ENCODE assay signal across 21 cellular contexts in the genomic region with DNA sequence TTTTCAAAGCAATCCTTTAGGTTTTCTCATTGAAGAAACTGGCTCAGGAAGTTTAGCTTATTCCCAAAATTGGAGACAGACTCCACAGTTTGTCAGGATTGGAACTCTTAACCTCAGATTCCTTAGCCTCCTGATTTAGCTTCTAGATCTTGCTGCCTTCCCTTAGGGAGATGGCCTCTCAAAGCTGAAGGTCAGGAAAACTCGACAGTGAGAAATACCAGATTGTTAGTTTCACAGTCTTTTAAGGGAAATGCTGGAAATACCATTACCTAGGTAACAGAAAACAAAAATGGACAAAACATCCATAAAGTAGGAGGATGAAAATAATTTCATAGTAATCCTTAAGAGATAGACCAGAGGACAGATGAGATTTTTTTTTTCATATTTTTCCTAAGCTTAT. TPM values are rescaled to one million over a fixed set of nuclear protein-coding genes. Genes with fewer than 3 reads are reported as not detected.
DNase-seq lines count a peak whose midpoint lies in the region; ATAC-seq, FAIRE-seq and TF ChIP-seq lines count a peak whose summit lies in the region.
"Had no signal": no experiment of that assay in that cellular context is flagged by ENCODE, and none has a peak within 500 bp of the region (broad histone marks: within the 10 kb centered on the region; RNA-seq: fewer than 3 reads in every experiment).

No MANE protein-coding gene starts in this region.

- H3K36me3 ChIP-seq in IMR-90 (ENCODE audit: control insufficient read depth, insufficient read depth, low read length) (no peaks in the 10 kb centered on the region), right lobe of liver (no peaks in the 10 kb centered on the region)
- H3K36me3 ChIP-seq: gastroesophageal sphincter, pancreas had no signal

- no peak overlapping the region for H3K56ac ChIP-seq in IMR-90 (ENCODE audit: extremely low read depth, insufficient read depth, low read length)

- peaks cover 17 to 41% of the 10 kb centered on the region in 2 experiments for H3K79me1 ChIP-seq in IMR-90 (ENCODE audit: low read depth in 1 of 2, low read length in 2 of 2)

- peak overlapping the region; percentile 44 for H2BK120ac ChIP-seq in IMR-90 (ENCODE audit: low read depth, low read length)

- no peak overlapping the region for H3K27ac Mint-ChIP-seq in activated CD4-positive, alpha-beta T cell treated with anti-CD3 and anti-CD28 coated beads, Interleukin-2, amount 10 ng/mL, durations not matched to agents 24 days and 14 days

- intact Hi-C loops in IMR-90 (cut with micrococcal nuclease) (no loop called here), right lobe of liver (cut with DNase I) (no loop called here)
- intact Hi-C loops in activated CD4-positive, alpha-beta T cell treated with anti-CD3 and anti-CD28 coated beads, Interleukin-2, amount 10 ng/mL, durations not matched to agents 24 days and 14 days (cut with micrococcal nuclease), result no loop called here

- no peaks in the 10 kb centered on the region; the same call in 1 of the 2 replicates for H4K20me1 ChIP-seq in IMR-90 (ENCODE audit: insufficient read depth, low read length)

- CTCF ChIA-PET in IMR-90 (lab: Yijun Ruan, JAX), result no interaction called here

- ATAC-seq in IMR-90 (ENCODE audit: low read depth), result no peak
- ATAC-seq in right lobe of liver, result peak in 3 of 4 donors; percentile 22 to 48 (median 34)
- ATAC-seq in HG03354 (IDR thresholded peaks at IDR 0.05; ENCODE audit: poor library complexity, severe bottlenecking, unreplicated experiment), result no peak
- ATAC-seq: gastroesophageal sphincter, pancreas had no signal

- peak overlapping the region; percentile 24; the same call in 1 of the 2 replicates for H4K5ac ChIP-seq in IMR-90 (ENCODE audit: low read depth, low read length)

- POLR2A ChIA-PET in IMR-90 (lab: Charles Lee; ENCODE audit: unreplicated experiment), result no interaction called here

- H2AK9ac ChIP-seq in IMR-90 (replicated peaks; ENCODE audit: low read depth, low read length, poor library complexity), result no peak overlapping the region

- no TSS peak for BruUV-seq in IMR-90 (replicated peaks; lab: Mats Ljungman, UMichigan)

- H3K9me1 ChIP-seq in IMR-90 (ENCODE audit: insufficient read depth, low read length), result no peaks in the 10 kb centered on the region; the same call in 1 of the 2 replicates

- H3K9me3 ChIP-seq in IMR-90 (ENCODE audit: control insufficient read depth, insufficient read depth, low read length) (no peaks in the 10 kb centered on the region), right lobe of liver (no peaks in the 10 kb centered on the region)
- H3K9me3 ChIP-seq: gastroesophageal sphincter, pancreas had no signal

- H2BK20ac ChIP-seq in IMR-90 (ENCODE audit: low read depth, low read length), result peak overlapping the region; percentile 69

- no CpG with 5 or more reads among the region's 1 CpG for WGBS in IMR-90 (ENCODE audit: extremely low coverage in 2 of 2, insufficient read length in 1 of 2), 2 experiments
- 32% methylated on average over 1 of the region's 1 CpG for WGBS in right lobe of liver (ENCODE audit: insufficient coverage, low coverage, low lambda C conversion rate, missing lambda C conversion rate)

- no peak overlapping the region for H2BK15ac ChIP-seq in IMR-90 (ENCODE audit: low read depth, low read length)

- peaks cover 5% of the 10 kb centered on the region for H3K27me3 Mint-ChIP-seq in activated CD4-positive, alpha-beta T cell treated with anti-CD3 and anti-CD28 coated beads, Interleukin-2, amount 10 ng/mL, durations not matched to agents 24 days and 14 days

- no peak overlapping the region; the same call in 1 of the 2 replicates for H3K23ac ChIP-seq in IMR-90 (ENCODE audit: low read depth, low read length)

- no peak overlapping the region for H2BK5ac ChIP-seq in IMR-90 (ENCODE audit: low read depth, low read length, poor library complexity, severe bottlenecking)

- no peaks in the 10 kb centered on the region for H3K9me3 Mint-ChIP-seq in activated CD4-positive, alpha-beta T cell treated with anti-CD3 and anti-CD28 coated beads, Interleukin-2, amount 10 ng/mL, durations not matched to agents 24 days and 14 days
- H3K9me3 Mint-ChIP-seq: H9 had no signal

- in situ Hi-C loops in ACHN (cut with HindIII; ENCODE audit: low pct_ligation_motif_present, low pct_unique_long_range_greater_than_20kb, low sequenced_read_pairs) (no loop called here), IMR-90 (cut with MboI; ENCODE audit: low sequenced_read_pairs) (loop anchor here (10.0 kb wide), 1 partner anchor 173 kb away; no protein-coding TSS in a partner anchor)

- H3K4ac ChIP-seq in IMR-90 (ENCODE audit: low read depth, low read length), result peak overlapping the region; percentile 56

- FAIRE-seq in GM12892 (lab: Jason Lieb, UNC), result no peak

- peak overlapping the region; percentile 8; the same call in 1 of the 2 replicates for H3K4me2 ChIP-seq in IMR-90 (ENCODE audit: low read depth, low read length)

- H3K27me3 ChIP-seq in IMR-90 (ENCODE audit: control insufficient read depth, insufficient read depth, low read length) (no peaks in the 10 kb centered on the region), right lobe of liver (no peaks in the 10 kb centered on the region)
- H3K27me3 ChIP-seq: gastroesophageal sphincter, pancreas had no signal

- H3K4me1 Mint-ChIP-seq in activated CD4-positive, alpha-beta T cell treated with anti-CD3 and anti-CD28 coated beads, Interleukin-2, amount 10 ng/mL, durations not matched to agents 24 days and 14 days, result no peaks in the 10 kb centered on the region

- no peak overlapping the region for H3K4me3 ChIP-seq in IMR-90 (ENCODE audit: insufficient read depth, low read depth, low read length)
- no peak overlapping the region for H3K4me3 ChIP-seq in right lobe of liver
- H3K4me3 ChIP-seq: gastroesophageal sphincter, pancreas, skin epidermis had no signal

- no peak overlapping the region for H3K9ac ChIP-seq in IMR-90 (ENCODE audit: low read depth, low read length)

- DNase-seq in ACHN (peak; percentile 30), IMR-90 (peak; percentile 25), dermis microvascular lymphatic vessel endothelial cell (ENCODE audit: low read depth in 2 of 2) (peak; percentile 60 to 89), right lobe of liver (no peak), AG08396 (ENCODE audit: low spot score) (no peak), GM12892 (ENCODE audit: insufficient read length) (no peak)
- DNase-seq in activated CD4-positive, alpha-beta T cell treated with anti-CD3 and anti-CD28 coated beads, Interleukin-2, amount 10 ng/mL, durations not matched to agents 24 days and 14 days, result no peak
- DNase-seq: activated CD4-positive, CD25-positive, alpha-beta regulatory T cell; activated CD8-positive, alpha-beta memory T cell treated with anti-CD3 and anti-CD28 coated beads, Interleukin-2, amount 50 U/mL, for 48 hours; activated naive CD4-positive, alpha-beta T cell treated with Interleukin-2 at 50 U/mL for 16 hours; COR-L47; GF-D8; H9; NCI-H2107; pancreas; stimulated activated naive CD4-positive, alpha-beta T cell; T-helper 1 cell had no signal

- peak overlapping the region; percentile 56 for H3K14ac ChIP-seq in IMR-90 (replicated peaks; ENCODE audit: low read depth, low read length)

- H2AFZ ChIP-seq in IMR-90 (replicated peaks; ENCODE audit: low read length, poor library complexity), result no peak overlapping the region

- dilution Hi-C loops in IMR-90 (cut with HindIII; ENCODE audit: low sequenced_read_pairs, unreplicated experiment), result no loop called here

- no peak overlapping the region for H4K91ac ChIP-seq in IMR-90 (ENCODE audit: insufficient read depth, low read depth, low read length)

- TF ChIP-seq POLR2A in IMR-90 (IDR thresholded peaks at IDR 0.05; ENCODE audit: low read depth, low read length) (no peak), right lobe of liver (IDR thresholded peaks at IDR 0.05) (no peak), GM12892 (IDR thresholded peaks at IDR 0.05; ENCODE audit: low read depth, low read length) (no peak)

- no peak overlapping the region for H3K4me3 Mint-ChIP-seq in activated CD4-positive, alpha-beta T cell treated with anti-CD3 and anti-CD28 coated beads, Interleukin-2, amount 10 ng/mL, durations not matched to agents 24 days and 14 days
- H3K4me3 Mint-ChIP-seq: H9 had no signal

- H3K27ac ChIP-seq in IMR-90 (ENCODE audit: insufficient read depth, low read length), result no peak overlapping the region
- peak overlapping the region in 1 of 3 donors; percentile 39 for H3K27ac ChIP-seq in right lobe of liver
- H3K27ac ChIP-seq: gastroesophageal sphincter, pancreas, RWPE1, skin epidermis had no signal

- H3K4me1 ChIP-seq in IMR-90 (ENCODE audit: control insufficient read depth, insufficient read depth, low read length) (peaks cover 11% of the 10 kb centered on the region; the same call in 1 of the 2 replicates), right lobe of liver (peaks cover 0 to 30% (median 7%) of the 10 kb centered on the region in 4 donors)
- H3K4me1 ChIP-seq: pancreas had no signal

- TF ChIP-seq CTCF in IMR-90 (conservative IDR thresholded peaks at IDR 0.05; ENCODE audit: low read depth, low read length) (no peak), right lobe of liver (IDR thresholded peaks at IDR 0.05) (no peak)

- peak overlapping the region in 1 of 2 experiments; percentile 75; a peak in 2 of 4 replicates for H4K8ac ChIP-seq in IMR-90 (ENCODE audit: low read depth in 2 of 2, low read length in 2 of 2)

- H3K18ac ChIP-seq in IMR-90 (ENCODE audit: low read depth, low read length), result peak overlapping the region; percentile 17; the same call in 1 of the 2 replicates

- no peak for TF ChIP-seq RAD21 in IMR-90 (IDR thresholded peaks at IDR 0.05; ENCODE audit: low read length)

- H2AK5ac ChIP-seq in IMR-90 (ENCODE audit: low read depth, low read length), result no peak overlapping the region; the same call in 1 of the 2 replicates

- H3K36me3 Mint-ChIP-seq in activated CD4-positive, alpha-beta T cell treated with anti-CD3 and anti-CD28 coated beads, Interleukin-2, amount 10 ng/mL, durations not matched to agents 24 days and 14 days (ENCODE audit: low read depth), result no peaks in the 10 kb centered on the region

TF ChIP-seq in IMR-90, 13 proteins besides CTCF, POLR2A, EP300 and RAD21:
- no peak for TF ChIP-seq SMC3 (IDR thresholded peaks at IDR 0.05; ENCODE audit: low read depth, low read length)
- no peak for TF ChIP-seq CEBPB (IDR thresholded peaks at IDR 0.05; ENCODE audit: low read depth, low read length)

RNA-seq across cellular contexts. Expression of gene RASAL2, which starts 7.8 kb away (rescaled TPM):
- 19.2 and 20.6 TPM in 2 replicates for total RNA-seq in IMR-90 (2012; rRNA removed)
- 12.9 and 13.1 TPM in 2 replicates for polyA plus RNA-seq in IMR-90 (2012; rRNA removed)
- polyA plus RNA-seq in IMR-90 (2012; cell fraction: cytosol; rRNA removed), result 5.1 TPM in 2 replicates
- 26.8 and 71.5 TPM in 2 replicates for polyA plus RNA-seq in IMR-90 (2012; cell fraction: nucleus; rRNA removed; ENCODE audit: low replicate concordance)
- 12.6 and 19.1 TPM in 2 replicates for total RNA-seq in dermis microvascular lymphatic vessel endothelial cell
- 1 to 10 TPM; 3.6 to 6.0 (median 5.2) TPM for total RNA-seq in right lobe of liver
- polyA plus RNA-seq in GM12892 (2012; ENCODE audit: missing spikeins), result 0.55 TPM
- not detected in 2 replicates for total RNA-seq in activated CD4-positive, alpha-beta T cell treated with anti-CD3 and anti-CD28 coated beads, Interleukin-2, amount 10 ng/mL, durations not matched to agents 24 days and 14 days

Comparison
In these comparisons a context has a peak if more than half of its experiments do, and no peak if none do; other contexts are left out.
1. DNase-seq: peak in ACHN (single experiment), IMR-90 (single experiment) and dermis microvascular lymphatic vessel endothelial cell (2 of 2); none in right lobe of liver (0 of 3), AG08396 (single experiment), GM12892 (single experiment) and activated CD4-positive, alpha-beta T cell treated with anti-CD3 and anti-CD28 coated beads, Interleukin-2, amount 10 ng/mL, durations not matched to agents 24 days and 14 days (single experiment).
2. ATAC-seq: peak in right lobe of liver (3 of 4); none in IMR-90 (single experiment) and HG03354 (single experiment).